Comparison of ENCODE assay signal across 19 cellular contexts in the genomic region with DNA sequence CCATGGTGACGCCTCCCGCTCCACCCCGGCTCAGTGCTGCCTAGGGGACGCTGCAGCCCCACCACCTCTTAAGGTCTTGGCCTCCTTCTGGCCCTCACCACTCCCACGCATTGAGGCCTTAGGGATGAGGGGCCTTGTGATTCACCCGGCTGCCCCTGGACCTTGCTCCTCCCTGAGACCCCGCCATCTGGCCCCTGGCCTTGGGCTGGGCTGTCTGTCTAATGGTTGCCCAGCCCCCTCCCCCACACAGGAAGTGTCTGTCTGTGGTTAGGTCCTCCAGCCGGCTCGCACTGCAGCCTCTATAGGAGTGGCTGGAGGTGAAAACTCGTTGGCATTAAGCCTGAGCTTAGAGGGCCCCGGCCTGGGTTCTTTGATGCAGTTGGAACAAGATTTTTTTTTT. TPM values are rescaled to one million over a fixed set of nuclear protein-coding genes. Genes with fewer than 3 reads are reported as not detected.
DNase-seq lines count a peak whose midpoint lies in the region; ATAC-seq, FAIRE-seq and TF ChIP-seq lines count a peak whose summit lies in the region.
"Had no signal": no experiment of that assay in that cellular context is flagged by ENCODE, and none has a peak within 500 bp of the region (broad histone marks: within the 10 kb centered on the region; RNA-seq: fewer than 3 reads in every experiment).

No MANE protein-coding gene starts in this region.

- H3K4me2 ChIP-seq in Loucy (ENCODE audit: low read depth, low read length, poor library complexity, severe bottlenecking) (peak overlapping the region; percentile 17), K562 (ENCODE audit: insufficient read depth, low read length) (no peak overlapping the region)

- H3K36me3 ChIP-seq in Loucy (ENCODE audit: insufficient read depth, low read length) (peaks cover 3% of the 10 kb centered on the region; the same call in 1 of the 2 replicates), K562 (ENCODE audit: control insufficient read depth, insufficient read depth, low read length) (peaks cover 44% of the 10 kb centered on the region; the same call in 2 of the 3 replicates)

- H2AFZ ChIP-seq in Loucy (ENCODE audit: low read length) (no peak overlapping the region), K562 (ENCODE audit: low read depth, low read length) (no peak overlapping the region)

- ATAC-seq in K562 (no peak), HG03342 (IDR thresholded peaks at IDR 0.05; ENCODE audit: unreplicated experiment) (no peak), HG02840 (IDR thresholded peaks at IDR 0.05; ENCODE audit: low FRiP score, unreplicated experiment) (no peak)

- in situ Hi-C loops in K562 (cut with MboI): no loop called here

- H3K4me1 Mint-ChIP-seq in Calu3 (ENCODE audit: low read depth, unreplicated experiment) (peaks cover 10% of the 10 kb centered on the region), nephron (peaks cover 38% of the 10 kb centered on the region)

- no peak for TF ChIP-seq POLR2A in K562 (conservative IDR thresholded peaks at IDR 0.05)

- CTCF ChIA-PET in Calu3 (lab: Charles Lee): no interaction called here
- CTCF ChIA-PET in K562 (lab: Yijun Ruan, JAX; ENCODE audit: low intra/inter-chr PET ratio): no interaction called here

- POLR2A ChIA-PET in K562 (lab: Yijun Ruan, JAX): interaction anchor here (0.6 kb wide), 1 partner anchor 22 kb away, joined by 4 read pairs; a partner anchor contains a TSS

- H3K27ac Mint-ChIP-seq in Calu3 (ENCODE audit: unreplicated experiment): peak overlapping the region; percentile 39
- H3K27ac Mint-ChIP-seq in nephron: peak overlapping the region; percentile 81 to 87 (median 86)

- no peak for FAIRE-seq in K562 (lab: Jason Lieb, UNC)
- FAIRE-seq: HTR-8/SVneo had no signal

- TF ChIP-seq RAD21 in K562 (CRISPR knock-in tag; conservative IDR thresholded peaks at IDR 0.05 in 1 of 2, IDR thresholded peaks at IDR 0.05 in 1 of 2): no peak

- H4K20me1 ChIP-seq in Loucy (ENCODE audit: insufficient read depth, low read length, poor library complexity, severe bottlenecking): peaks cover 15% of the 10 kb centered on the region
- no peaks in the 10 kb centered on the region for H4K20me1 ChIP-seq in K562 (replicated peaks; ENCODE audit: control insufficient read depth, insufficient read depth, low read length)

- H3K9me3 ChIP-seq in Loucy (ENCODE audit: insufficient read depth, low read depth, low read length) (peaks cover 15% of the 10 kb centered on the region; the same call in 1 of the 2 replicates), K562 (replicated peaks; ENCODE audit: control insufficient read depth, insufficient read depth, low read depth, low read length) (peaks cover 47% of the 10 kb centered on the region)

- no peak overlapping the region for H3K27ac ChIP-seq in K562 (ENCODE audit: extremely low read depth, low read depth, low read length)
- H3K27ac ChIP-seq: Peyer's patch had no signal

- H3F3A ChIP-seq in Loucy (ENCODE audit: low read depth): peaks cover 6% of the 10 kb centered on the region; the same call in 1 of the 2 replicates

- DNase-seq in Calu3 (no peak), K562 (ENCODE audit: extremely low read depth in 1 of 4, low spot score in 3 of 4) (no peak), A172 (ENCODE audit: low spot score) (no peak)
- no peak for DNase-seq in activated effector memory CD4-positive, alpha-beta T cell treated with Interleukin-2 at 50 U/mL for 16 hours
- DNase-seq: CD8-positive, alpha-beta memory T cell; GF-D8; NCI-H1105; NCI-H187; NCI-H446 treated with DMSO at 0.1 percent for 48 hours; NCI-H748 treated with DMSO at 0.1 percent for 48 hours; Peyer's patch; SHP77 had no signal

- intact Hi-C loops in Calu3 (cut with micrococcal nuclease; ENCODE audit: unreplicated experiment): no loop called here
- intact Hi-C loops in K562 (cut with micrococcal nuclease): no loop called here

- H3K27me3 Mint-ChIP-seq in Calu3 (ENCODE audit: unreplicated experiment): no peaks in the 10 kb centered on the region
- H3K27me3 Mint-ChIP-seq in nephron (ENCODE audit: low read depth): no peaks in the 10 kb centered on the region
- H3K27me3 Mint-ChIP-seq: CD8-positive, alpha-beta memory T cell had no signal

- no peak for TF ChIP-seq EP300 in K562 (IDR thresholded peaks at IDR 0.05; ENCODE audit: low read length)

- H3K4me3 Mint-ChIP-seq in Calu3 (ENCODE audit: low read depth, unreplicated experiment) (no peak overlapping the region), nephron (peak overlapping the region in 2 of 3 experiments; percentile 10 to 64)
- H3K4me3 Mint-ChIP-seq: CD8-positive, alpha-beta memory T cell had no signal

- H3K4me3 ChIP-seq in Loucy (ENCODE audit: low read length, poor library complexity, severe bottlenecking) (no peak overlapping the region), K562 (no peak overlapping the region)
- H3K4me3 ChIP-seq: Peyer's patch had no signal

- H3K36me3 Mint-ChIP-seq in Calu3 (ENCODE audit: insufficient read depth, unreplicated experiment) (peaks cover 53% of the 10 kb centered on the region), nephron (ENCODE audit: low read depth) (peaks cover 96% of the 10 kb centered on the region)

- peaks cover 16% of the 10 kb centered on the region for H3K9me3 Mint-ChIP-seq in Calu3 (ENCODE audit: low read depth, unreplicated experiment)
- H3K9me3 Mint-ChIP-seq in nephron: peaks cover 54% of the 10 kb centered on the region

- no TSS peak for BruUV-seq in Calu3 (replicated peaks; lab: Mats Ljungman, UMichigan)
- BruUV-seq in K562 (replicated peaks; lab: Mats Ljungman, UMichigan): no TSS peak

- 93% methylated on average over 11 of the region's 11 CpGs for WGBS in K562 (ENCODE audit: insufficient coverage, low coverage, missing lambda C conversion rate)

- TF ChIP-seq CTCF in Calu3 (IDR thresholded peaks at IDR 0.05; ENCODE audit: unreplicated experiment) (no peak), Loucy (conservative IDR thresholded peaks at IDR 0.05; ENCODE audit: low read length) (no peak), K562 (IDR thresholded peaks at IDR 0.05 in 2 of 3, conservative IDR thresholded peaks at IDR 0.05 in 1 of 3; ENCODE audit: insufficient read depth in 2 of 3, low read depth in 1 of 3, low read length in 3 of 3) (no peak), nephron (IDR thresholded peaks at IDR 0.05; ENCODE audit: unreplicated experiment in 3 of 3) (no peak)

- H3K9ac ChIP-seq in Loucy (ENCODE audit: low read depth, low read length, poor library complexity, severe bottlenecking) (no peak overlapping the region), K562 (ENCODE audit: insufficient read depth in 1 of 2, low read depth in 2 of 2, low read length in 2 of 2) (no peak overlapping the region)

- H3K79me2 ChIP-seq in Loucy (ENCODE audit: insufficient read depth, low read length) (peaks cover 44% of the 10 kb centered on the region), K562 (ENCODE audit: control insufficient read depth, insufficient read depth, low read length) (peaks cover 26% of the 10 kb centered on the region)

- no peaks in the 10 kb centered on the region for H3K9me1 ChIP-seq in K562 (ENCODE audit: control insufficient read depth, insufficient read depth, low read length)

- peaks cover 7% of the 10 kb centered on the region for H3K4me1 ChIP-seq in Loucy (ENCODE audit: insufficient read depth, low read length, poor library complexity, severe bottlenecking)
- H3K4me1 ChIP-seq in K562 (replicated peaks in 1 of 2; ENCODE audit: control insufficient read depth in 2 of 2, insufficient read depth in 2 of 2, low read length in 2 of 2): peaks cover 8 to 15% of the 10 kb centered on the region in 2 experiments; a peak in 4 of 5 replicates

- H3K9me2 ChIP-seq in Loucy (replicated peaks; ENCODE audit: low read depth, low read length): no peaks in the 10 kb centered on the region

- no peaks in the 10 kb centered on the region for H3K27me3 ChIP-seq in Loucy (ENCODE audit: insufficient read depth, low read length, poor library complexity, severe bottlenecking)
- no peaks in the 10 kb centered on the region for H3K27me3 ChIP-seq in K562 (ENCODE audit: control insufficient read depth in 2 of 2, insufficient read depth in 2 of 2, low read length in 2 of 2)
- H3K27me3 ChIP-seq: Peyer's patch had no signal

RNA-seq across cellular contexts. Expression of a gene that starts 21.5 kb away (rescaled TPM):
- total RNA-seq in Calu3 (2022): 66.7 and 68.0 TPM in 2 replicates
- total RNA-seq in K562 (2011; cell fraction: chromatin; rRNA removed; ENCODE audit: low replicate concordance): 20.4 and 22.1 TPM in 2 replicates
- 16.0 and 20.5 TPM in 2 replicates for total RNA-seq in K562 (2011; cell fraction: nucleolus; rRNA removed)
- total RNA-seq in K562 (2011; cell fraction: nucleoplasm; rRNA removed): 15.7 and 21.0 TPM in 2 replicates
- 31.2 and 32.9 TPM in 2 replicates for total RNA-seq in K562 (2014; rRNA removed)
- 36.8 and 43.6 TPM in 2 replicates for total RNA-seq in K562 (2014; rRNA removed; fragmentation: Illumina TruSeq; extraction: Trizol)
- 42.9 and 44.1 TPM in 2 replicates for total RNA-seq in K562 (2015; rRNA removed; fragmentation: Illumina TruSeq; extraction: Trizol)
- 41.7 and 45.1 TPM in 2 replicates for total RNA-seq in K562 (2021)
- 56.7 and 72.8 TPM in 2 replicates for polyA plus RNA-seq in K562 (2011; rRNA removed)
- polyA plus RNA-seq in K562 (2011; cell fraction: cytosol; rRNA removed): 40.7 and 46.8 TPM in 2 replicates
- 11.4 and 17.9 TPM in 2 replicates for polyA plus RNA-seq in K562 (2011; cell fraction: nucleus; rRNA removed)
- polyA plus RNA-seq in K562 (2012): 57.3 and 76.8 TPM in 2 replicates
- 39.6 and 52.6 TPM in 2 replicates for polyA plus RNA-seq in K562 (2014; fragmentation: Illumina TruSeq; extraction: Trizol)
- polyA plus RNA-seq in K562 (2014; fragmentation: Nextera tagmentation; extraction: Ambion mirVana): 10 to 100 TPM; 17.8 to 23.6 TPM
- 79.3 and 86.3 TPM in 2 replicates for polyA plus RNA-seq in K562 (2014; rRNA removed)
- polyA minus RNA-seq in K562 (2011; rRNA and poly(A)+ RNA removed): 23.4 and 27.9 TPM in 2 replicates
- 14.5 and 21.0 TPM in 2 replicates for polyA minus RNA-seq in K562 (2011; cell fraction: cytosol; rRNA and poly(A)+ RNA removed)
- polyA minus RNA-seq in K562 (2011; cell fraction: nucleus; rRNA and poly(A)+ RNA removed): 12.8 and 16.1 TPM in 2 replicates
- total RNA-seq in A172 (2014; rRNA removed; shearing (Covaris generic)): 23.3 and 31.8 TPM in 2 replicates

RNA-seq across cellular contexts. Expression of a gene that starts 52.7 kb away (rescaled TPM):
- total RNA-seq in Calu3 (2022) (not detected in 2 replicates), K562 (2014; rRNA removed) (0.27 TPM in 1 of 2 replicates, not detected in the other), K562 (2014; rRNA removed; fragmentation: Illumina TruSeq; extraction: Trizol) (not detected in 2 replicates), K562 (2015; rRNA removed; fragmentation: Illumina TruSeq; extraction: Trizol) (0.26 and 1.2 TPM in 2 replicates), K562 (2021) (0.54 TPM in 1 of 2 replicates, not detected in the other)
- not detected in 2 replicates for total RNA-seq in K562 (2011; cell fraction: chromatin; rRNA removed; ENCODE audit: low replicate concordance)
- not detected in 2 replicates for total RNA-seq in K562 (2011; cell fraction: nucleolus; rRNA removed)
- not detected in 2 replicates for total RNA-seq in K562 (2011; cell fraction: nucleoplasm; rRNA removed)
- polyA plus RNA-seq in K562 (2011; rRNA removed) (0.09 TPM in 1 of 2 replicates, not detected in the other), K562 (2014; fragmentation: Illumina TruSeq; extraction: Trizol) (0.26 TPM in 1 of 2 replicates, not detected in the other), K562 (2014; fragmentation: Nextera tagmentation; extraction: Ambion mirVana) (under 1 TPM; 0.15 to 0.25 TPM), K562 (2014; rRNA removed) (0.11 and 0.66 TPM in 2 replicates)
- not detected in 2 replicates for polyA plus RNA-seq in K562 (2011; cell fraction: cytosol; rRNA removed)
- not detected in 2 replicates for polyA plus RNA-seq in K562 (2011; cell fraction: nucleus; rRNA removed)
- 0.44 and 0.87 TPM in 2 replicates for polyA plus RNA-seq in K562 (2012)
- not detected in 2 replicates for polyA minus RNA-seq in K562 (2011; rRNA and poly(A)+ RNA removed)
- polyA minus RNA-seq in K562 (2011; cell fraction: cytosol; rRNA and poly(A)+ RNA removed): not detected in 2 replicates
- polyA minus RNA-seq in K562 (2011; cell fraction: nucleus; rRNA and poly(A)+ RNA removed): not detected in 2 replicates
- total RNA-seq in A172 (2014; rRNA removed; shearing (Covaris generic)): not detected in 2 replicates
- total RNA-seq: H4 had no signal
- polyA plus RNA-seq: BJ had no signal
